ENCODE assay signal across 1 cellular context in genomic region chr21:36359185-36359584, GRCh38.
TF ChIP-seq lines count a peak whose summit lies in the region.

No MANE protein-coding gene starts in this region.

TF ChIP-seq in K562, 482 proteins besides CTCF, POLR2A, EP300 and RAD21 (continued from another document):
- TF ChIP-seq NFIX (CRISPR knock-in tag; IDR thresholded peaks at IDR 0.05; ENCODE audit: low read depth) (no peak), ZFP30 (CRISPR knock-in tag; IDR thresholded peaks at IDR 0.05; ENCODE audit: borderline replicate concordance) (no peak), ZNF121 (CRISPR knock-in tag; conservative IDR thresholded peaks at IDR 0.05) (peak; percentile 76)
